ENCODE assay signal across 20 cellular contexts in the genomic region with DNA sequence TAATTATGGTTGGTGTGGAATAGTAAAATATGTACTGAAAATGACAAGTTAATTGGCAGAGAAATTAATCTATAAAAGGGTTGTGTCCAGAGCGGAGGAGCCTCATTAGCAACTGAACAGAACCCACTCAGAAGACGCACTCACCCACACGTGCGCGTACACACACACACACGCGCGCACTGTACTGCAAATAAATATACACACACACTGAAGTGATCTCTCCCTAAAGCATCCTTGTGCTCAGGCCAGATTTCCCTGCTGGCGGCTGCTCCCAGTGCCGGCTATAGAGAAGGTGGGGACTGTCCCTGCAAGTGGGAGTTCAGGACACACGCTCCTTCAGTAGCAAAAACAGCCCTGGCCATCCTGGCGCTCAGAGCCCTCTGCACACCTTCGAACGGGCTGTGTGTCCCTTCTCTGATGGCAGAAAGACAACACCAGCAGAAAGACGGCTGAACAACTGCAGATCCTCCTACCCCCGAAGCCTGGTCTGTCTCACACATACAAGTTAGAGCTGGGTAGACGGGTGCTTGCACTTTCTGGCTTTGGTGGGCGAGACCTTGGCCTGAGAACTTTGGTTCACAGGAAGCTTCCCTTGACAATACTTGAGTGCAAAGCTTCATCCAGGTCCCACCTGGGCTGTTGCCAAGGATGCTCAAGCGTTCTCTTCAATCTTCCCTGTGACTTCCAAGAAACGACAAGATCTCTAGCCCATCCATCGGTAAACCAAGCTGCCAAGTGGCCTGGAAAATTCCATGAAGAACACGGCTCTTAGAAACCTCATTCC.
DNase-seq lines count a peak whose midpoint lies in the region; ATAC-seq, FAIRE-seq and TF ChIP-seq lines count a peak whose summit lies in the region.
"Had no signal": no experiment of that assay in that cellular context is flagged by ENCODE, and none has a peak within 500 bp of the region (broad histone marks: within the 10 kb centered on the region; RNA-seq: fewer than 3 reads in every experiment).

No MANE protein-coding gene starts in this region.

- H3K4me3 ChIP-seq in GM12878 (no peak overlapping the region), sigmoid colon (no peak overlapping the region)
- H3K4me3 ChIP-seq: GM23338, SJSA1 had no signal

- no peak overlapping the region for H3K9ac ChIP-seq in GM12878 (ENCODE audit: control insufficient read depth, insufficient read depth, low read length)

- intact Hi-C loops in GM12878 (cut with micrococcal nuclease; ENCODE audit: unreplicated experiment): no loop called here
- intact Hi-C loops in sigmoid colon (cut with DNase I): loop anchor here (2.0 to 5.0 kb wide), 2 partner anchors 84 to 144 kb away; partner anchors contain the start of gene CHST15

- in situ Hi-C loops in GM12878 (cut with MboI): no loop called here

- TF ChIP-seq EP300 in GM12878 (IDR thresholded peaks at IDR 0.05; ENCODE audit: borderline replicate concordance in 1 of 2, control insufficient read depth in 1 of 2, low read depth in 2 of 2, low read length in 2 of 2): no peak
- peak in 1 of 4 donors; percentile 65 for TF ChIP-seq EP300 in sigmoid colon (IDR thresholded peaks at IDR 0.05)

- H3K36me3 ChIP-seq in GM12878 (ENCODE audit: control insufficient read depth in 2 of 2, insufficient read depth in 2 of 2, low read length in 1 of 2) (no peaks in the 10 kb centered on the region), sigmoid colon (peaks cover 0 to 20% (median 4%) of the 10 kb centered on the region in 4 donors)
- H3K36me3 ChIP-seq: SJSA1 had no signal

- no peak overlapping the region for H3K4me2 ChIP-seq in GM12878 (ENCODE audit: control insufficient read depth, insufficient read depth)
- H3K4me2 ChIP-seq: GM23338 had no signal

- SMC1A ChIA-PET in GM12878 (lab: Charles Lee; ENCODE audit: uncharacterized antibody, unreplicated experiment): no interaction called here

- ATAC-seq in GM12878 (no peak), left lobe of liver (no peak)
- no peak for ATAC-seq in activated CD4-positive, CD25-positive, alpha-beta regulatory T cell treated with anti-CD3 and anti-CD28 coated beads, Interleukin-2, amount 50 U/mL, for 24 hours
- ATAC-seq: GM23338 had no signal

- H3K27me3 ChIP-seq in GM12878 (replicated peaks in 1 of 2; ENCODE audit: control insufficient read depth in 2 of 2, insufficient read depth in 2 of 2, low read length in 1 of 2) (peaks cover 0 to 4% of the 10 kb centered on the region in 2 experiments; a peak in 3 of 4 replicates), sigmoid colon (no peaks in the 10 kb centered on the region)
- H3K27me3 ChIP-seq: SJSA1 had no signal

- no TSS peak for BruUV-seq in GM12878 (replicated peaks; lab: Mats Ljungman, UMichigan)

- POLR2A ChIA-PET in GM12878 (lab: Charles Lee): no interaction called here

- no peaks in the 10 kb centered on the region for H3K79me2 ChIP-seq in GM12878 (ENCODE audit: control insufficient read depth, insufficient read depth, low read length)

- RAD21 ChIA-PET in GM12878 (lab: Charles Lee; ENCODE audit: unreplicated experiment): interaction anchor here (1.5 kb wide), 1 partner anchor 14 kb away, joined by 3 read pairs; no protein-coding TSS in a partner anchor

- TF ChIP-seq CTCF in GM12878 (IDR thresholded peaks at IDR 0.05 in 2 of 3, conservative IDR thresholded peaks at IDR 0.05 in 1 of 3; ENCODE audit: control insufficient read depth in 2 of 3, extremely low read depth in 1 of 3, insufficient read depth in 1 of 3, low read depth in 3 of 3, low read length in 3 of 3): no peak
- TF ChIP-seq CTCF in sigmoid colon (IDR thresholded peaks at IDR 0.05): no peak

- H3K9me3 ChIP-seq in GM12878 (replicated peaks; ENCODE audit: control insufficient read depth, insufficient read depth, low read length) (peaks cover 9% of the 10 kb centered on the region; the same call in 1 of the 3 replicates), sigmoid colon (no peaks in the 10 kb centered on the region)
- H3K9me3 ChIP-seq: SJSA1 had no signal

- 60% methylated on average over 22 of the region's 22 CpGs for WGBS in GM12878 (ENCODE audit: insufficient coverage, insufficient replicate concordance, low lambda C conversion rate, missing lambda C conversion rate)
- 79 to 84% methylated on average over 22 of the region's 22 CpGs for WGBS in sigmoid colon, 2 donors

- TF ChIP-seq POLR2A in GM12878 (IDR thresholded peaks at IDR 0.05; ENCODE audit: low read depth, low read length) (no peak), sigmoid colon (IDR thresholded peaks at IDR 0.05) (no peak)

- no peak overlapping the region for H3K27ac ChIP-seq in GM12878 (ENCODE audit: control insufficient read depth, insufficient read depth)
- peak overlapping the region; percentile 85 to 90 (median 89) for H3K27ac ChIP-seq in sigmoid colon
- H3K27ac ChIP-seq: RWPE1, SJSA1 had no signal

- DNase-seq in NCI-H1417 (lab: John Stamatoyannopoulos, UW): peak; percentile 0 to 47 (median 5)
- DNase-seq in NCI-H1417 treated with DMSO at 0.1 percent for 48 hours (lab: John Stamatoyannopoulos, UW): no peak
- DNase-seq in GM12878 (ENCODE audit: low read depth, low spot score): no peak
- peak; percentile 31 for DNase-seq in left lobe of liver (ENCODE audit: low spot score)
- DNase-seq in sigmoid colon: peak; percentile 77
- DNase-seq in DMS53 treated with DMSO at 0.1 percent for 48 hours (lab: John Stamatoyannopoulos, UW; ENCODE audit: unreplicated experiment): no peak
- no peak for DNase-seq in NCI-H446 (lab: John Stamatoyannopoulos, UW)
- DNase-seq: C1 segment of cervical spinal cord; DMS79; KG1; NCI-H1105; NCI-H187 treated with DMSO at 0.1 percent for 48 hours; NCI-H2171 treated with DMSO at 0.1 percent for 48 hours; NCI-H510A treated with DMSO at 0.1 percent for 48 hours; NK-92 treated with Interleukin-12 subunit alpha and Interleukin-12 subunit beta, amount 100 ng/mL, for 24 hours had no signal

- H4K20me1 ChIP-seq in GM12878 (ENCODE audit: control insufficient read depth, insufficient read depth): no peaks in the 10 kb centered on the region

- TF ChIP-seq RAD21 in GM12878 (IDR thresholded peaks at IDR 0.05; ENCODE audit: insufficient read depth, low read depth, low read length): no peak

- H2AFZ ChIP-seq in GM12878 (ENCODE audit: control insufficient read depth, low read depth, low read length): no peak overlapping the region
- H2AFZ ChIP-seq: GM23338 had no signal

- H3K4me1 ChIP-seq in GM12878 (ENCODE audit: control insufficient read depth, insufficient read depth, low read length): no peaks in the 10 kb centered on the region
- H3K4me1 ChIP-seq in sigmoid colon: peaks cover 0 to 80% (median 70%) of the 10 kb centered on the region in 4 donors
- H3K4me1 ChIP-seq: SJSA1 had no signal

- CTCF ChIA-PET in GM12878 (lab: Yijun Ruan, JAX): no interaction called here

- FAIRE-seq in GM12878 (lab: Jason Lieb, UNC): no peak
- FAIRE-seq: GM12892 had no signal

TF ChIP-seq in GM12878, 131 proteins besides CTCF, POLR2A, EP300 and RAD21:
- TF ChIP-seq SMARCA5 (IDR thresholded peaks at IDR 0.05) (no peak), CREM (IDR thresholded peaks at IDR 0.05; ENCODE audit: low read depth) (no peak)
- TF ChIP-seq, protein P1, sequence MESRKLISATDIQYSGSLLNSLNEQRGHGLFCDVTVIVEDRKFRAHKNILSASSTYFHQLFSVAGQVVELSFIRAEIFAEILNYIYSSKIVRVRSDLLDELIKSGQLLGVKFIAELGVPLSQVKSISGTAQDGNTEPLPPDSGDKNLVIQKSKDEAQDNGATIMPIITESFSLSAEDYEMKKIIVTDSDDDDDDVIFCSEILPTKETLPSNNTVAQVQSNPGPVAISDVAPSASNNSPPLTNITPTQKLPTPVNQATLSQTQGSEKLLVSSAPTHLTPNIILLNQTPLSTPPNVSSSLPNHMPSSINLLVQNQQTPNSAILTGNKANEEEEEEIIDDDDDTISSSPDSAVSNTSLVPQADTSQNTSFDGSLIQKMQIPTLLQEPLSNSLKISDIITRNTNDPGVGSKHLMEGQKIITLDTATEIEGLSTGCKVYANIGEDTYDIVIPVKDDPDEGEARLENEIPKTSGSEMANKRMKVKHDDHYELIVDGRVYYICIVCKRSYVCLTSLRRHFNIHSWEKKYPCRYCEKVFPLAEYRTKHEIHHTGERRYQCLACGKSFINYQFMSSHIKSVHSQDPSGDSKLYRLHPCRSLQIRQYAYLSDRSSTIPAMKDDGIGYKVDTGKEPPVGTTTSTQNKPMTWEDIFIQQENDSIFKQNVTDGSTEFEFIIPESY (IDR thresholded peaks at IDR 0.05): peak; percentile 66; the same call in 1 of the 2 replicates
TF ChIP-seq in GM12878: peak in this region for 1.

Comparison
In these comparisons a context has a peak if more than half of its experiments do, and no peak if none do; other contexts are left out.
1. DNase-seq: peak in NCI-H1417 (3 of 3), left lobe of liver (single experiment) and sigmoid colon (single experiment); none in NCI-H1417 treated with DMSO at 0.1 percent for 48 hours (single experiment), GM12878 (single experiment), DMS53 treated with DMSO at 0.1 percent for 48 hours (single experiment) and NCI-H446 (0 of 2).